Comparison of ENCODE assay signal across 20 cellular contexts in the genomic region with DNA sequence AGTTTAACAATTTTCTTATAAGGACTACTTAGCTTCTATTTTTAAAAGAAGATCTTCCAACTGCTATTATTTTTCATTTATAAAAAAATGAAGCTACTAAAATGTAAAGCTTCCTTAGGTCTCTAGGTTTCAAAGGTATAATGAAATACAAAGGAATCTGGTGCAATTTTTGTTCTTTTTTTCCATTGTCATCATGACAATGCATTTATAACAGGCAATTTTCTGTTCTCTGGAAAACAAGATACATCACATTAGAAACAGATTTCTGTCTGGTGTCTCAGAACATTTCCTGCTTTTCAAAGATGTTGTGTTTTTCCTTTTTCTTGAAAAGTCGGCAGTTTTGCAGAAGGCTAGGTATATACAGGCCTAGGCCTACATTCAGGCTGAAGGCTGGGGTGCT.
"Had no signal": no experiment of that assay in that cellular context is flagged by ENCODE, and none has a peak within 500 bp of the region (broad histone marks: within the 10 kb centered on the region; RNA-seq: fewer than 3 reads in every experiment).

No MANE protein-coding gene starts in this region.

- H3K27ac Mint-ChIP-seq: activated CD4-positive, alpha-beta memory T cell treated with anti-CD3 and anti-CD28 coated beads for 36 hours; activated CD4-positive, alpha-beta T cell treated with anti-CD3 and anti-CD28 coated beads, Interleukin-2, amount 10 ng/mL, durations not matched to agents 24 days and 14 days; activated naive CD4-positive, alpha-beta T cell treated with anti-CD3 and anti-CD28 coated beads, Interleukin-2, amount 50 U/mL, for 24 hours; activated T-helper 2 cell treated with anti-CD3 and anti-CD28 coated beads, Interferon-gamma antibody, Interleukin-2, Interleukin-4, amounts not matched to agents 10 μg/mL and 5 μg/mL and 100 μg/mL, durations not matched to agents 14 hours and 24 hours and 36 hours; natural killer cell; neural progenitor cell; stimulated activated memory B cell treated with anti-CD40 and anti-IgM and Interleukin-4, amounts not matched to agents 10 μg/mL and 1 μg/mL and 100 μg/mL, for 72 hours; T-cell had no signal

- ATAC-seq: natural killer cell; stimulated activated memory B cell treated with anti-CD40 and anti-IgM and Interleukin-4, amounts not matched to agents 10 μg/mL and 1 μg/mL and 100 μg/mL, for 72 hours; T-cell had no signal

- H3K36me3 Mint-ChIP-seq: activated CD4-positive, alpha-beta memory T cell treated with anti-CD3 and anti-CD28 coated beads for 36 hours; activated naive CD4-positive, alpha-beta T cell treated with anti-CD3 and anti-CD28 coated beads, Interleukin-2, amount 50 U/mL, for 24 hours; natural killer cell; neural progenitor cell; stimulated activated memory B cell treated with anti-CD40 and anti-IgM and Interleukin-4, amounts not matched to agents 10 μg/mL and 1 μg/mL and 100 μg/mL, for 72 hours; T-cell had no signal

- DNase-seq: activated CD4-positive, alpha-beta memory T cell treated with anti-CD3 and anti-CD28 coated beads for 36 hours; activated CD4-positive, alpha-beta T cell treated with anti-CD3 and anti-CD28 coated beads, Interleukin-2, amount 10 ng/mL, durations not matched to agents 24 days and 14 days; activated CD4-positive, CD25-positive, alpha-beta regulatory T cell treated with anti-CD3 and anti-CD28 coated beads, Interleukin-2, amount 50 U/mL, for 72 hours; activated CD8-positive, alpha-beta memory T cell treated with anti-CD3 and anti-CD28 coated beads, Interleukin-2, amount 50 U/mL, for 48 hours; activated T-cell treated with anti-CD3 and anti-CD28 coated beads, Interleukin-2, amount 50 U/mL, for 48 hours; anterior cingulate cortex; dermis blood vessel endothelial cell; effector CD4-positive, alpha-beta T cell; islet precursor cell; left ventricle myocardium inferior; mesendoderm; natural killer cell; stimulated activated CD4-positive, alpha-beta T cell treated with anti-CD3 and anti-CD28 coated beads, Interleukin-1b, Interleukin-23, amount 100 ng/mL, for 48 hours; stimulated activated CD4-positive, alpha-beta T cell treated with anti-CD3 and anti-CD28 coated beads, Interleukin-4, amount 100 ng/mL, for 4 hours; stimulated activated CD8-positive, alpha-beta memory T cell treated with anti-CD3 and anti-CD28 coated beads, Interleukin-4, amount 100 ng/mL, for 48 hours; T-cell had no signal

- H3K9me3 Mint-ChIP-seq: activated CD4-positive, alpha-beta memory T cell treated with anti-CD3 and anti-CD28 coated beads for 36 hours; activated CD4-positive, alpha-beta T cell treated with anti-CD3 and anti-CD28 coated beads, Interleukin-2, amount 10 ng/mL, durations not matched to agents 24 days and 14 days; activated naive CD4-positive, alpha-beta T cell treated with anti-CD3 and anti-CD28 coated beads, Interleukin-2, amount 50 U/mL, for 24 hours; activated T-helper 2 cell treated with anti-CD3 and anti-CD28 coated beads, Interferon-gamma antibody, Interleukin-2, Interleukin-4, amounts not matched to agents 10 μg/mL and 5 μg/mL and 100 μg/mL, durations not matched to agents 14 hours and 24 hours and 36 hours; natural killer cell; neural progenitor cell had no signal

- H3K27me3 Mint-ChIP-seq: activated CD4-positive, alpha-beta memory T cell treated with anti-CD3 and anti-CD28 coated beads for 36 hours; activated CD4-positive, alpha-beta T cell treated with anti-CD3 and anti-CD28 coated beads, Interleukin-2, amount 10 ng/mL, durations not matched to agents 24 days and 14 days; activated naive CD4-positive, alpha-beta T cell treated with anti-CD3 and anti-CD28 coated beads, Interleukin-2, amount 50 U/mL, for 24 hours; stimulated activated memory B cell treated with anti-CD40 and anti-IgM and Interleukin-4, amounts not matched to agents 10 μg/mL and 1 μg/mL and 100 μg/mL, for 72 hours; T-cell had no signal

- H3K4me1 Mint-ChIP-seq: activated CD4-positive, alpha-beta T cell treated with anti-CD3 and anti-CD28 coated beads, Interleukin-2, amount 10 ng/mL, durations not matched to agents 24 days and 14 days; activated naive CD4-positive, alpha-beta T cell treated with anti-CD3 and anti-CD28 coated beads, Interleukin-2, amount 50 U/mL, for 24 hours; stimulated activated memory B cell treated with anti-CD40 and anti-IgM and Interleukin-4, amounts not matched to agents 10 μg/mL and 1 μg/mL and 100 μg/mL, for 72 hours had no signal

- H3K4me3 Mint-ChIP-seq: activated CD4-positive, alpha-beta memory T cell treated with anti-CD3 and anti-CD28 coated beads for 36 hours; activated CD4-positive, alpha-beta T cell treated with anti-CD3 and anti-CD28 coated beads, Interleukin-2, amount 10 ng/mL, durations not matched to agents 24 days and 14 days; activated naive CD4-positive, alpha-beta T cell treated with anti-CD3 and anti-CD28 coated beads, Interleukin-2, amount 50 U/mL, for 24 hours; natural killer cell; neural progenitor cell; stimulated activated memory B cell treated with anti-CD40 and anti-IgM and Interleukin-4, amounts not matched to agents 10 μg/mL and 1 μg/mL and 100 μg/mL, for 72 hours; T-cell had no signal
